In genomic region chr3:170107926-170108325, GRCh38 we compare ENCODE assay signal across 1 cellular context.
TF ChIP-seq lines count a peak whose summit lies in the region.

No MANE protein-coding gene starts in this region.

TF ChIP-seq in K562, 482 proteins besides CTCF, POLR2A, EP300 and RAD21 (continued from another document):
- TF ChIP-seq YBX1 (IDR thresholded peaks at IDR 0.05) (no peak), E4F1 (CRISPR knock-in tag; IDR thresholded peaks at IDR 0.05; ENCODE audit: borderline replicate concordance) (no peak), RFX1 (IDR thresholded peaks at IDR 0.05) (no peak)
